8 cellular contexts compared by ENCODE assay signal in genomic region chr15:41661529-41662225, GRCh38. TPM values are rescaled to one million over a fixed set of nuclear protein-coding genes. Genes with fewer than 3 reads are reported as not detected.
A peak's percentile ranks its signal among the peaks of the same experiment; 100 is the strongest.
DNase-seq lines count a peak whose midpoint lies in the region; ATAC-seq and TF ChIP-seq lines count a peak whose summit lies in the region.

No MANE protein-coding gene starts in this region.

- TF ChIP-seq CTCF in WTC11 (IDR thresholded peaks at IDR 0.05) (no peak), mammary epithelial cell (conservative IDR thresholded peaks at IDR 0.05 in 1 of 2, IDR thresholded peaks at IDR 0.05 in 1 of 2; ENCODE audit: extremely low read depth in 1 of 2, insufficient read depth in 1 of 2, low read depth in 1 of 2, low read length in 2 of 2) (no peak)

- peaks cover 45% of the 10 kb centered on the region for H3K27me3 Mint-ChIP-seq in WTC11 (ENCODE audit: low read depth)

- no peaks in the 10 kb centered on the region for H3K36me3 Mint-ChIP-seq in WTC11

- peak; percentile 42 for DNase-seq in COLO829 (ENCODE audit: low spot score)
- peak; percentile 31 for DNase-seq in HEK293T (ENCODE audit: extremely low spot score)
- DNase-seq in NCI-H2196 (lab: John Stamatoyannopoulos, UW; ENCODE audit: unreplicated experiment), result peak; percentile 50
- DNase-seq in WTC11 (ENCODE audit: low spot score), result peak; percentile 85
- peak; percentile 62 for DNase-seq in mammary epithelial cell
- DNase-seq in iPS-NIHi11 (ENCODE audit: low spot score), result peak; percentile 79

- peak overlapping the region; percentile 93 for H3K4me2 ChIP-seq in mammary epithelial cell (ENCODE audit: insufficient read depth, low read depth, low read length)
- peak overlapping the region; percentile 85 for H3K4me2 ChIP-seq in skeletal muscle satellite cell (ENCODE audit: low read length)

- H3K4me1 ChIP-seq in mammary epithelial cell (ENCODE audit: insufficient read depth, low read length), result peaks cover 26% of the 10 kb centered on the region
- peaks cover 34% of the 10 kb centered on the region for H3K4me1 ChIP-seq in skeletal muscle satellite cell (ENCODE audit: control insufficient read depth, insufficient read depth, low read length)

- POLR2A ChIA-PET in HEK293T (lab: Yijun Ruan, JAX) (no interaction called here), WTC11 (lab: Charles Lee) (interaction anchor here (1.3 kb wide), 1 partner anchor 112 kb away, joined by 3 read pairs; the partner anchor contains the start of gene MAPKBP1)

- CTCF ChIA-PET in HEK293T (lab: Yijun Ruan, JAX), result no interaction called here
- CTCF ChIA-PET in WTC11 (lab: Charles Lee), result interaction anchor here (2.9 to 3.3 kb wide), 2 partner anchors 58 to 112 kb away, joined by 15 to 22 read pairs; partner anchors contain the start of gene MAPKBP1
- CTCF ChIA-PET in mammary epithelial cell (lab: Charles Lee; ENCODE audit: low non-redundant PET), result no interaction called here

- ATAC-seq in WTC11 (peak; percentile 66), GM18498 (IDR thresholded peaks at IDR 0.05; ENCODE audit: unreplicated experiment) (no peak)

- peak overlapping the region; percentile 83 for H3K4me3 Mint-ChIP-seq in WTC11

- intact Hi-C loops in mammary epithelial cell (cut with micrococcal nuclease), result loop anchor here (2.0 to 5.0 kb wide), 2 partner anchors 41 to 104 kb away; partner anchors contain the start of gene TYRO3

- peak overlapping the region; percentile 36 for H3K27ac Mint-ChIP-seq in WTC11

- peaks cover 58% of the 10 kb centered on the region for H3K79me2 ChIP-seq in mammary epithelial cell (ENCODE audit: insufficient read depth, low read length)

- dilution Hi-C loops in mammary epithelial cell (cut with HindIII; ENCODE audit: low sequenced_read_pairs), result no loop called here

- 3% methylated on average over 13 of the region's 44 CpGs for WGBS in mammary epithelial cell (ENCODE audit: low coverage, missing lambda C conversion rate)

- H3K27ac ChIP-seq in mammary epithelial cell (ENCODE audit: insufficient read depth, low read depth, low read length), result peak overlapping the region; percentile 18

- no peaks in the 10 kb centered on the region for H3K9me3 Mint-ChIP-seq in WTC11

- H4K20me1 ChIP-seq in mammary epithelial cell (ENCODE audit: insufficient read depth, low read length), result no peaks in the 10 kb centered on the region

- H3K9ac ChIP-seq in mammary epithelial cell (ENCODE audit: insufficient read depth, low read length), result no peak overlapping the region
- peak overlapping the region; percentile 59 for H3K9ac ChIP-seq in skeletal muscle satellite cell (ENCODE audit: low read depth, low read length)

- H3K36me3 ChIP-seq in mammary epithelial cell (ENCODE audit: insufficient read depth, low read length) (no peaks in the 10 kb centered on the region), skeletal muscle satellite cell (ENCODE audit: insufficient read depth, low read length) (no peaks in the 10 kb centered on the region)

- H3K9me3 ChIP-seq in mammary epithelial cell (replicated peaks; ENCODE audit: insufficient read depth, low read length) (no peaks in the 10 kb centered on the region), skeletal muscle satellite cell (replicated peaks; ENCODE audit: low read length) (no peaks in the 10 kb centered on the region)

- H3K4me3 ChIP-seq in mammary epithelial cell (replicated peaks in 1 of 3; ENCODE audit: insufficient read depth in 1 of 3, low read depth in 2 of 3, low read length in 3 of 3), result peak overlapping the region; percentile 43 to 62 (median 53)
- H3K4me3 ChIP-seq in skeletal muscle satellite cell (ENCODE audit: low read length), result peak overlapping the region; percentile 71

- in situ Hi-C loops in mammary epithelial cell (cut with MboI; ENCODE audit: low sequenced_read_pairs in 2 of 2), result no loop called here

- H3K27me3 ChIP-seq in mammary epithelial cell (ENCODE audit: insufficient read depth, low read length) (no peaks in the 10 kb centered on the region), skeletal muscle satellite cell (ENCODE audit: control insufficient read depth, insufficient read depth, low read length) (no peaks in the 10 kb centered on the region)

- H2AFZ ChIP-seq in mammary epithelial cell (ENCODE audit: low read depth, low read length), result peak overlapping the region; percentile 97

- BruUV-seq in mammary epithelial cell (replicated peaks; lab: Mats Ljungman, UMichigan), result no TSS peak

- H3K4me1 Mint-ChIP-seq in WTC11, result peaks cover 23% of the 10 kb centered on the region

TF ChIP-seq in HEK293T, 16 proteins besides CTCF, POLR2A, EP300 and RAD21:
- TF ChIP-seq L3MBTL2 (conservative IDR thresholded peaks at IDR 0.05) (peak; percentile 88), SUZ12 (IDR thresholded peaks at IDR 0.05) (no peak), HDGF (IDR thresholded peaks at IDR 0.05; ENCODE audit: borderline replicate concordance) (no peak), FOXA1 (IDR thresholded peaks at IDR 0.05) (no peak), SP1 (IDR thresholded peaks at IDR 0.05) (no peak), LEF1 (IDR thresholded peaks at IDR 0.05; ENCODE audit: borderline replicate concordance) (no peak), ELF4 (IDR thresholded peaks at IDR 0.05) (no peak; the same call in 1 of the 2 replicates), TARDBP (IDR thresholded peaks at IDR 0.05) (no peak)
TF ChIP-seq in HEK293T: peak in this region for 1.

TF ChIP-seq in WTC11, 78 proteins besides CTCF, POLR2A, EP300 and RAD21 (continues in another document):
- TF ChIP-seq ZNF416 (CRISPR knock-in tag; IDR thresholded peaks at IDR 0.05), result no peak
- TF ChIP-seq NR3C1 (CRISPR knock-in tag; conservative IDR thresholded peaks at IDR 0.05; ENCODE audit: low read depth), result no peak
- TF ChIP-seq ERG (CRISPR knock-in tag; IDR thresholded peaks at IDR 0.05), result no peak
- no peak for TF ChIP-seq NFYB (CRISPR knock-in tag; conservative IDR thresholded peaks at IDR 0.05; ENCODE audit: low read depth)
- TF ChIP-seq ZNF219 (CRISPR knock-in tag; IDR thresholded peaks at IDR 0.05; ENCODE audit: borderline replicate concordance), result no peak
- TF ChIP-seq FOXP4 (CRISPR knock-in tag; IDR thresholded peaks at IDR 0.05), result peak; percentile 66; the same call in 1 of the 2 replicates
- no peak; the same call in 1 of the 2 replicates for TF ChIP-seq ZBTB21 (CRISPR knock-in tag; IDR thresholded peaks at IDR 0.05; ENCODE audit: borderline replicate concordance)
- TF ChIP-seq PRDM15 (CRISPR knock-in tag; IDR thresholded peaks at IDR 0.05), result no peak
- TF ChIP-seq SP1 (CRISPR knock-in tag; conservative IDR thresholded peaks at IDR 0.05), result peak; percentile 67
- TF ChIP-seq ESRRA (CRISPR knock-in tag; IDR thresholded peaks at IDR 0.05; ENCODE audit: borderline replicate concordance), result no peak
- TF ChIP-seq ZNF121 (CRISPR knock-in tag; IDR thresholded peaks at IDR 0.05), result no peak

RNA-seq across cellular contexts. Expression of gene MGA, which starts 1.5 kb away (rescaled TPM):
- total RNA-seq in WTC11 (2021) (35.9 to 36.9 TPM (median 36.4 TPM) in 3 replicates), mammary epithelial cell (10 to 100 TPM; 22.8 to 30.3 TPM)
- 3.7 TPM for polyA plus RNA-seq in mammary epithelial cell
- 53.2 TPM for polyA minus RNA-seq in mammary epithelial cell
- 24.8 and 25.6 TPM in 2 replicates for total RNA-seq in skeletal muscle satellite cell (2012; rRNA removed)

Comparison
In these comparisons a context has a peak if more than half of its experiments do, and no peak if none do; other contexts are left out.
1. DNase-seq: peak in every context shown above with its lines; median percentile 85 in WTC11; 79 in iPS-NIHi11; 62 in mammary epithelial cell; 50 in NCI-H2196; 42 in COLO829; 31 in HEK293T.